In genomic region chr19:18366027-18366435, GRCh38 we compare ENCODE assay signal across 12 cellular contexts. TPM values are rescaled to one million over a fixed set of nuclear protein-coding genes. Genes with fewer than 3 reads are reported as not detected.
DNase-seq lines count a peak whose midpoint lies in the region; ATAC-seq and TF ChIP-seq lines count a peak whose summit lies in the region.
"Had no signal": no experiment of that assay in that cellular context is flagged by ENCODE, and none has a peak within 500 bp of the region (broad histone marks: within the 10 kb centered on the region; RNA-seq: fewer than 3 reads in every experiment).

No MANE protein-coding gene starts in this region.

- no peak for TF ChIP-seq CTCF in esophagus muscularis mucosa (IDR thresholded peaks at IDR 0.05)
- TF ChIP-seq CTCF in psoas muscle (IDR thresholded peaks at IDR 0.05), result no peak

- H3K27me3 ChIP-seq in esophagus muscularis mucosa (no peaks in the 10 kb centered on the region), psoas muscle (ENCODE audit: insufficient read depth in 3 of 3, low read length in 2 of 3) (no peaks in the 10 kb centered on the region), HAP-1 (ENCODE audit: low read depth) (no peaks in the 10 kb centered on the region)

- TF ChIP-seq POLR2A in esophagus muscularis mucosa (IDR thresholded peaks at IDR 0.05; ENCODE audit: low read depth), result no peak

- in situ Hi-C loops in HAP-1 (cut with MboI; ENCODE audit: low sequenced_read_pairs), result no loop called here

- ATAC-seq in psoas muscle (peak in 1 of 4 donors; percentile 31), GM19397 (IDR thresholded peaks at IDR 0.05; ENCODE audit: unreplicated experiment) (no peak), GM21447 (IDR thresholded peaks at IDR 0.05; ENCODE audit: unreplicated experiment) (no peak)
- ATAC-seq: stimulated activated effector memory CD8-positive, alpha-beta T cell treated with anti-CD3 and anti-CD28 coated beads, Interleukin-12 subunit alpha, Interleukin-12 subunit beta, amount 100 ng/mL, for 72 hours had no signal

- 81% methylated on average over 2 of the region's 2 CpGs for WGBS in esophagus muscularis mucosa
- 79 to 93% (median 87%) methylated on average over 2 of the region's 2 CpGs for WGBS in psoas muscle, 3 donors

- H3K36me3 ChIP-seq in esophagus muscularis mucosa (peaks cover 0 to 29% (median 23%) of the 10 kb centered on the region in 4 donors), psoas muscle (ENCODE audit: insufficient read depth in 1 of 2, low read depth in 1 of 2) (peaks cover 0 to 27% of the 10 kb centered on the region in 2 donors), HAP-1 (replicated peaks) (no peaks in the 10 kb centered on the region)

- H3K9me3 ChIP-seq in esophagus muscularis mucosa, result no peaks in the 10 kb centered on the region
- H3K9me3 ChIP-seq in psoas muscle, result no peaks in the 10 kb centered on the region
- no peaks in the 10 kb centered on the region for H3K9me3 ChIP-seq in HAP-1

- H3K4me1 ChIP-seq in esophagus muscularis mucosa, result peaks cover 14 to 24% (median 19%) of the 10 kb centered on the region in 4 donors
- H3K4me1 ChIP-seq in psoas muscle, result peaks cover 8% of the 10 kb centered on the region
- peaks cover 16% of the 10 kb centered on the region for H3K4me1 ChIP-seq in HAP-1

- DNase-seq in Daoy (ENCODE audit: low read depth), result peak; percentile 38
- peak; percentile 25 for DNase-seq in RPMI7951 (ENCODE audit: low read depth)
- DNase-seq in esophagus muscularis mucosa (ENCODE audit: extremely low spot score), result no peak
- no peak for DNase-seq in psoas muscle
- no peak for DNase-seq in HCEC 1CT
- DNase-seq in HAP-1 (ENCODE audit: low spot score in 2 of 2), result no peak
- DNase-seq: GF-D8, NCI-H774 had no signal

- H3K4me3 ChIP-seq in esophagus muscularis mucosa (no peak overlapping the region), psoas muscle (no peak overlapping the region), HAP-1 (no peak overlapping the region)

- peak overlapping the region in 3 of 4 donors; percentile 12 to 78 (median 68) for H3K27ac ChIP-seq in esophagus muscularis mucosa (replicated peaks in 1 of 4)
- H3K27ac ChIP-seq in psoas muscle, result peak overlapping the region; percentile 67
- H3K27ac ChIP-seq: KMS-11 had no signal

- TF ChIP-seq EP300 in esophagus muscularis mucosa (IDR thresholded peaks at IDR 0.05), result no peak

- intact Hi-C loops in esophagus muscularis mucosa (cut with DNase I) (no loop called here), psoas muscle (cut with DNase I) (no loop called here)

RNA-seq across cellular contexts. Expression of gene GDF15, which starts 19.9 kb away (rescaled TPM):
- 5.1 and 7.3 TPM in 2 replicates for total RNA-seq in Daoy (2014; rRNA removed; shearing (Covaris generic))
- 1.4 and 1.6 TPM in 2 replicates for total RNA-seq in RPMI7951 (2014; rRNA removed; shearing (Covaris generic))
- total RNA-seq in esophagus muscularis mucosa (1 to 10 TPM; 1.6 to 5.6 (median 3.8) TPM), psoas muscle (1 to 10 TPM in 2 of 4 donors, under 1 TPM in 2; 0.50 to 8.5 (median 2.2) TPM)
- 10 to 100 TPM in 1 of 3 donors, under 1 TPM in 2; 0.27 to 37.1 (median 0.35) TPM for polyA plus RNA-seq in psoas muscle

RNA-seq across cellular contexts. Expression of gene PGPEP1, which starts 25.6 kb away (rescaled TPM):
- 4.6 and 16.4 TPM in 2 replicates for total RNA-seq in Daoy (2014; rRNA removed; shearing (Covaris generic))
- 10.7 and 11.9 TPM in 2 replicates for total RNA-seq in RPMI7951 (2014; rRNA removed; shearing (Covaris generic))
- total RNA-seq in esophagus muscularis mucosa (10 to 100 TPM; 15.0 to 50.3 (median 28.0) TPM), psoas muscle (10 to 100 TPM; 18.3 to 47.8 (median 31.7) TPM)
- polyA plus RNA-seq in psoas muscle, result 10 to 100 TPM in 1 of 3 donors, 1 to 10 TPM in 2; 8.0 to 13.8 (median 9.1) TPM

RNA-seq across cellular contexts. Expression of gene LRRC25, which starts 31.4 kb away (rescaled TPM):
- total RNA-seq in Daoy (2014; rRNA removed; shearing (Covaris generic)), result not detected in 2 replicates
- not detected in 2 replicates for total RNA-seq in RPMI7951 (2014; rRNA removed; shearing (Covaris generic))
- 10 to 100 TPM in 1 of 4 donors, 1 to 10 TPM in 3; 5.8 to 20.4 (median 7.0) TPM for total RNA-seq in esophagus muscularis mucosa
- 1 to 10 TPM; 2.0 to 4.1 (median 2.4) TPM for total RNA-seq in psoas muscle
- polyA plus RNA-seq in psoas muscle, result 1 to 10 TPM in 2 of 3 donors, under 1 TPM in 1; 0.65 to 5.2 (median 1.3) TPM

RNA-seq across cellular contexts. Expression of gene LSM4, which starts 43.2 kb away (rescaled TPM):
- total RNA-seq in Daoy (2014; rRNA removed; shearing (Covaris generic)), result 318 and 351 TPM in 2 replicates
- 385 and 496 TPM in 2 replicates for total RNA-seq in RPMI7951 (2014; rRNA removed; shearing (Covaris generic))
- 100 to 1,000 TPM in 1 of 4 donors, 10 to 100 TPM in 3; 86.8 to 116 (median 93.9) TPM for total RNA-seq in esophagus muscularis mucosa
- total RNA-seq in psoas muscle, result 100 to 1,000 TPM in 2 of 4 donors, 10 to 100 TPM in 2; 87.9 to 136 (median 112) TPM
- 100 to 1,000 TPM; 118 to 215 (median 139) TPM for polyA plus RNA-seq in psoas muscle

RNA-seq across cellular contexts. Expression of gene SSBP4, which starts 53.2 kb away (rescaled TPM):
- total RNA-seq in Daoy (2014; rRNA removed; shearing (Covaris generic)), result 57.4 and 73.6 TPM in 2 replicates
- 25.1 and 38.9 TPM in 2 replicates for total RNA-seq in RPMI7951 (2014; rRNA removed; shearing (Covaris generic))
- total RNA-seq in esophagus muscularis mucosa, result 100 to 1,000 TPM in 1 of 4 donors, 10 to 100 TPM in 3; 53.2 to 109 (median 77.8) TPM
- 10 to 100 TPM; 29.1 to 46.1 (median 29.6) TPM for total RNA-seq in psoas muscle
- polyA plus RNA-seq in psoas muscle, result 10 to 100 TPM; 25.8 to 37.8 (median 28.6) TPM

Comparison
In these comparisons a context has a peak if more than half of its experiments do, and no peak if none do; other contexts are left out.
1. DNase-seq: peak in Daoy (single experiment) and RPMI7951 (single experiment); none in esophagus muscularis mucosa (single experiment), psoas muscle (0 of 2), HCEC 1CT (single experiment) and HAP-1 (0 of 2).